33 cellular contexts compared by ENCODE assay signal in the genomic region with DNA sequence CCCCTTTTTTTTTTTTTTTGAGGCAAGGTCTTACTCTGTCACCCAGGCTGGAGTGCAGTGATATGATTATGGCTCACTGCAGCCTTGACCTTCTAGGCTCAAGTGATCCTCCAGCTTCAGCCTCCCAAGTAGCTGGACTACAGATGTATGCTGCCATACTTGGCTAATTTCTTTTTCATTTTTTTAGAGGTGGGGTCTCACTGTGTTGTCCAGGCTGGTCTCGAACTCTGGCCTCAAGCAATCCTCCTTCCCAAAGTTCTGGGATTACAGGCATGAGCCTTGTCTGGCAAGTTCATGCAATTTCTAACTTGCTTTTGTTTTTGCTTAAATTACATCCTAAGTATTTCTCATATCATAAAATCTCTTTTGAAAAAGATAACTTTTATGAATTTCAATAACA.
"Had no signal": no experiment of that assay in that cellular context is flagged by ENCODE, and none has a peak within 500 bp of the region (broad histone marks: within the 10 kb centered on the region; RNA-seq: fewer than 3 reads in every experiment).

No MANE protein-coding gene starts in this region.

- FAIRE-seq: keratinocyte had no signal

- H2AFZ ChIP-seq: hepatocyte, neural progenitor cell, parathyroid adenoma had no signal

- H3K4me2 ChIP-seq: hepatocyte, neural progenitor cell had no signal

- H3K9me3 Mint-ChIP-seq: activated CD8-positive, alpha-beta T cell treated with anti-CD3 and anti-CD28 coated beads for 36 hours; activated T-cell treated with anti-CD3 and anti-CD28 coated beads, Interleukin-2, amount 50 U/mL, for 72 hours; effector memory CD8-positive, alpha-beta T cell; naive thymus-derived CD4-positive, alpha-beta T cell; neural progenitor cell; stimulated activated naive B cell treated with anti-CD40 and anti-IgM and Interleukin-4, amounts not matched to agents 10 μg/mL and 1 μg/mL and 100 μg/mL, for 72 hours had no signal

- H3K9ac ChIP-seq: neural progenitor cell, parathyroid adenoma had no signal

- H3K27ac ChIP-seq: cardiac muscle cell, coronary artery, dorsolateral prefrontal cortex, gastroesophageal sphincter, hepatocyte, neural progenitor cell, parathyroid adenoma, psoas muscle, right atrium auricular region, stomach, thyroid gland, upper lobe of right lung had no signal

- H3K9me3 ChIP-seq: gastroesophageal sphincter, psoas muscle, right atrium auricular region, stomach, thyroid gland, upper lobe of right lung had no signal

- H3K4me3 Mint-ChIP-seq: activated CD8-positive, alpha-beta T cell treated with anti-CD3 and anti-CD28 coated beads for 36 hours; activated naive CD8-positive, alpha-beta T cell; activated T-cell treated with anti-CD3 and anti-CD28 coated beads, Interleukin-2, amount 50 U/mL, for 72 hours; naive thymus-derived CD4-positive, alpha-beta T cell; neural progenitor cell; stimulated activated naive B cell treated with anti-CD40 and anti-IgM and Interleukin-4, amounts not matched to agents 10 μg/mL and 1 μg/mL and 100 μg/mL, for 72 hours had no signal

- DNase-seq: activated CD4-positive, alpha-beta T cell treated with anti-CD3 and anti-CD28 coated beads for 1 hour; activated CD4-positive, alpha-beta T cell treated with anti-CD3 and anti-CD28 coated beads, Interleukin-2, amount 50 U/mL, for 1 hour; activated naive CD4-positive, alpha-beta T cell; activated T-cell treated with anti-CD3 and anti-CD28 coated beads for 4 hours; activated T-cell treated with anti-CD3 and anti-CD28 coated beads, Interleukin-2, amount 50 U/mL, for 72 hours; aorta; cerebellar nuclear complex; dorsolateral prefrontal cortex; effector memory CD8-positive, alpha-beta T cell; left colon; mammary epithelial cell; midbrain; naive thymus-derived CD4-positive, alpha-beta T cell; occipital lobe; psoas muscle; stimulated activated CD4-positive, alpha-beta T cell treated with anti-CD3 and anti-CD28 coated beads, Interleukin-15, amount 100 ng/mL, for 24 hours; stimulated activated CD4-positive, alpha-beta T cell treated with anti-CD3 and anti-CD28 coated beads, Interleukin-2, amount 100 ng/mL, for 24 hours; stimulated activated naive B cell treated with anti-CD40 and anti-IgM and Interleukin-4, amounts not matched to agents 10 μg/mL and 1 μg/mL and 100 μg/mL, for 72 hours; stomach; T-helper 2 cell; thyroid gland; upper lobe of right lung had no signal

- H3K36me3 Mint-ChIP-seq: brain; naive thymus-derived CD4-positive, alpha-beta T cell; neural progenitor cell; stimulated activated naive B cell treated with anti-CD40 and anti-IgM and Interleukin-4, amounts not matched to agents 10 μg/mL and 1 μg/mL and 100 μg/mL, for 72 hours had no signal

- H3K27me3 Mint-ChIP-seq: activated CD8-positive, alpha-beta T cell treated with anti-CD3 and anti-CD28 coated beads for 36 hours; activated naive CD8-positive, alpha-beta T cell; effector memory CD8-positive, alpha-beta T cell; stimulated activated naive B cell treated with anti-CD40 and anti-IgM and Interleukin-4, amounts not matched to agents 10 μg/mL and 1 μg/mL and 100 μg/mL, for 72 hours had no signal

- H3K79me2 ChIP-seq: hepatocyte, parathyroid adenoma had no signal

- H3K27me3 ChIP-seq: cardiac muscle cell, dorsolateral prefrontal cortex, gastroesophageal sphincter, hepatocyte, neural progenitor cell, right atrium auricular region, stomach, thyroid gland, upper lobe of right lung had no signal

- H3K4me3 ChIP-seq: cardiac muscle cell, coronary artery, dorsolateral prefrontal cortex, gastroesophageal sphincter, hepatocyte, neural progenitor cell, psoas muscle, right atrium auricular region, stomach, thyroid gland, upper lobe of right lung had no signal

- H3K36me3 ChIP-seq: cardiac muscle cell, gastroesophageal sphincter, neural progenitor cell, right atrium auricular region, stomach, thyroid gland, upper lobe of right lung had no signal

- ATAC-seq: activated CD8-positive, alpha-beta T cell treated with anti-CD3 and anti-CD28 coated beads for 36 hours; activated T-cell treated with anti-CD3 and anti-CD28 coated beads, Interleukin-2, amount 50 U/mL, for 72 hours; effector memory CD8-positive, alpha-beta T cell; gastroesophageal sphincter; left colon; naive thymus-derived CD4-positive, alpha-beta T cell; psoas muscle; stimulated activated naive B cell treated with anti-CD40 and anti-IgM and Interleukin-4, amounts not matched to agents 10 μg/mL and 1 μg/mL and 100 μg/mL, for 72 hours; upper lobe of right lung had no signal

- H3K27ac Mint-ChIP-seq: activated CD8-positive, alpha-beta T cell treated with anti-CD3 and anti-CD28 coated beads for 36 hours; activated T-cell treated with anti-CD3 and anti-CD28 coated beads, Interleukin-2, amount 50 U/mL, for 72 hours; effector memory CD8-positive, alpha-beta T cell; naive thymus-derived CD4-positive, alpha-beta T cell; neural progenitor cell; stimulated activated naive B cell treated with anti-CD40 and anti-IgM and Interleukin-4, amounts not matched to agents 10 μg/mL and 1 μg/mL and 100 μg/mL, for 72 hours had no signal
